Comparison of ENCODE assay signal across 10 cellular contexts in genomic region chr6:7324520-7324919, GRCh38. TPM values are rescaled to one million over a fixed set of nuclear protein-coding genes. Genes with fewer than 3 reads are reported as not detected.
A peak's percentile ranks its signal among the peaks of the same experiment; 100 is the strongest.
DNase-seq lines count a peak whose midpoint lies in the region; ATAC-seq and TF ChIP-seq lines count a peak whose summit lies in the region.
"Had no signal": no experiment of that assay in that cellular context is flagged by ENCODE, and none has a peak within 500 bp of the region (broad histone marks: within the 10 kb centered on the region; RNA-seq: fewer than 3 reads in every experiment).

No MANE protein-coding gene starts in this region.

- H3K27ac ChIP-seq in neutrophil = peak overlapping the region; percentile 86

- DNase-seq in SKM-1 treated with dmso at 0.1 percent for 144 hours (lab: John Stamatoyannopoulos, UW; ENCODE audit: unreplicated experiment) = peak; percentile 91
- DNase-seq in NCI-H1694 treated with DMSO at 0.1 percent for 48 hours (lab: John Stamatoyannopoulos, UW) = no peak
- no peak for DNase-seq in type B pancreatic cell (ENCODE audit: extremely low spot score, unreplicated experiment)
- no peak for DNase-seq in activated naive CD4-positive, alpha-beta T cell treated with anti-CD3 and anti-CD28 coated beads, Interleukin-2, amount 10 ng/mL, durations not matched to agents 7 days and 5 days
- DNase-seq: activated naive CD4-positive, alpha-beta T cell treated with anti-CD3 and anti-CD28 coated beads for 36 hours had no signal

- ATAC-seq in GM18861 (IDR thresholded peaks at IDR 0.05; ENCODE audit: unreplicated experiment) (peak; percentile 62), HG02938 (IDR thresholded peaks at IDR 0.05; ENCODE audit: unreplicated experiment) (peak; percentile 66), GM19328 (IDR thresholded peaks at IDR 0.05; ENCODE audit: unreplicated experiment) (no peak)

- H3K27ac Mint-ChIP-seq in type B pancreatic cell = no peak overlapping the region
- H3K27ac Mint-ChIP-seq in activated naive CD4-positive, alpha-beta T cell treated with anti-CD3 and anti-CD28 coated beads, Interleukin-2, amount 10 ng/mL, durations not matched to agents 7 days and 5 days = no peak overlapping the region
- H3K27ac Mint-ChIP-seq: activated naive CD4-positive, alpha-beta T cell treated with anti-CD3 and anti-CD28 coated beads for 36 hours had no signal

- H3K4me3 Mint-ChIP-seq in type B pancreatic cell = no peak overlapping the region
- no peak overlapping the region for H3K4me3 Mint-ChIP-seq in activated naive CD4-positive, alpha-beta T cell treated with anti-CD3 and anti-CD28 coated beads, Interleukin-2, amount 10 ng/mL, durations not matched to agents 7 days and 5 days
- H3K4me3 Mint-ChIP-seq: activated naive CD4-positive, alpha-beta T cell treated with anti-CD3 and anti-CD28 coated beads for 36 hours had no signal

- H3K4me1 ChIP-seq in neutrophil (ENCODE audit: control insufficient read depth in 1 of 2, insufficient read depth in 1 of 2, low read depth in 1 of 2, low read length in 1 of 2) = peaks cover 28 to 30% of the 10 kb centered on the region in 2 experiments

- TF ChIP-seq CTCF in neutrophil (IDR thresholded peaks at IDR 0.05) (no peak), type B pancreatic cell (conservative IDR thresholded peaks at IDR 0.05) (no peak)

- no peaks in the 10 kb centered on the region for H3K36me3 ChIP-seq in neutrophil

- CTCF ChIA-PET in activated naive CD4-positive, alpha-beta T cell treated with anti-CD3 and anti-CD28 coated beads, Interleukin-2, amount 10 ng/mL, durations not matched to agents 7 days and 5 days (lab: Charles Lee) = interaction anchor here (1.9 kb wide), 1 partner anchor 9 kb away, joined by 6 read pairs; no protein-coding TSS in a partner anchor

- H3K27me3 ChIP-seq in neutrophil = no peaks in the 10 kb centered on the region

- no peaks in the 10 kb centered on the region for H3K9me3 ChIP-seq in neutrophil

- H3K4me3 ChIP-seq in neutrophil (ENCODE audit: low read depth in 1 of 2, low read length in 1 of 2) = peak overlapping the region; percentile 50 to 54
- H3K4me3 ChIP-seq: skin epidermis had no signal

- H3K4me1 Mint-ChIP-seq in type B pancreatic cell (ENCODE audit: unreplicated experiment) = no peaks in the 10 kb centered on the region
- H3K4me1 Mint-ChIP-seq in activated naive CD4-positive, alpha-beta T cell treated with anti-CD3 and anti-CD28 coated beads, Interleukin-2, amount 10 ng/mL, durations not matched to agents 7 days and 5 days = no peaks in the 10 kb centered on the region

- H3K9me3 Mint-ChIP-seq in type B pancreatic cell = no peaks in the 10 kb centered on the region
- no peaks in the 10 kb centered on the region for H3K9me3 Mint-ChIP-seq in activated naive CD4-positive, alpha-beta T cell treated with anti-CD3 and anti-CD28 coated beads, Interleukin-2, amount 10 ng/mL, durations not matched to agents 7 days and 5 days
- H3K9me3 Mint-ChIP-seq: activated naive CD4-positive, alpha-beta T cell treated with anti-CD3 and anti-CD28 coated beads for 36 hours had no signal

- no peaks in the 10 kb centered on the region for H3K36me3 Mint-ChIP-seq in type B pancreatic cell
- no peaks in the 10 kb centered on the region for H3K36me3 Mint-ChIP-seq in activated naive CD4-positive, alpha-beta T cell treated with anti-CD3 and anti-CD28 coated beads, Interleukin-2, amount 10 ng/mL, durations not matched to agents 7 days and 5 days

- no peaks in the 10 kb centered on the region for H3K27me3 Mint-ChIP-seq in type B pancreatic cell
- peaks cover 15% of the 10 kb centered on the region for H3K27me3 Mint-ChIP-seq in activated naive CD4-positive, alpha-beta T cell treated with anti-CD3 and anti-CD28 coated beads, Interleukin-2, amount 10 ng/mL, durations not matched to agents 7 days and 5 days

RNA-seq across cellular contexts. Expression of gene SSR1, which starts 11.5 kb away (rescaled TPM):
- 116 and 124 TPM in 2 replicates for total RNA-seq in type B pancreatic cell (ENCODE audit: low replicate concordance)
